ENCODE assay signal across 8 cellular contexts in genomic region chr6:35919827-35920751, GRCh38. TPM values are rescaled to one million over a fixed set of nuclear protein-coding genes. Genes with fewer than 3 reads are reported as not detected.
DNase-seq lines count a peak whose midpoint lies in the region; ATAC-seq and TF ChIP-seq lines count a peak whose summit lies in the region.

No MANE protein-coding gene starts in this region.

- POLR2A ChIA-PET in activated B cell treated with CpG ODN at 0.5 μM for 24 hours (lab: Charles Lee): interaction anchor here (1.4 kb wide), 1 partner anchor 107 kb away, joined by 6 read pairs; the partner anchor contains the start of gene MAPK14

- H3K9me3 ChIP-seq in colonic mucosa (no peaks in the 10 kb centered on the region), right lobe of liver (no peaks in the 10 kb centered on the region)

- H3K36me3 Mint-ChIP-seq in activated B cell treated with CpG ODN at 0.5 μM for 24 hours (ENCODE audit: low read depth): peaks cover 21% of the 10 kb centered on the region

- CTCF ChIA-PET in activated B cell treated with CpG ODN at 0.5 μM for 24 hours (lab: Charles Lee): no interaction called here

- H3K36me3 ChIP-seq in colonic mucosa: no peaks in the 10 kb centered on the region
- H3K36me3 ChIP-seq in right lobe of liver: peaks cover 0 to under 1% (median 0%) of the 10 kb centered on the region in 4 donors

- intact Hi-C loops in activated B cell treated with CpG ODN at 0.5 μM for 24 hours (cut with micrococcal nuclease) (loop anchor here (2.0 to 10.0 kb wide), 2 partner anchors 107 to 175 kb away; partner anchors contain the start of gene MAPK14), colonic mucosa (cut with DNase I) (no loop called here), right lobe of liver (cut with DNase I) (no loop called here)

- no peak for TF ChIP-seq RAD21 in Ishikawa (IDR thresholded peaks at IDR 0.05; ENCODE audit: low read depth)

- peak overlapping the region; percentile 90 to 99 for H3K9ac ChIP-seq in colonic mucosa (ENCODE audit: low read depth in 2 of 2, low read length in 2 of 2)

- no peaks in the 10 kb centered on the region for H3K27me3 Mint-ChIP-seq in activated B cell treated with CpG ODN at 0.5 μM for 24 hours

- no peaks in the 10 kb centered on the region for H3K27me3 ChIP-seq in colonic mucosa
- no peaks in the 10 kb centered on the region for H3K27me3 ChIP-seq in right lobe of liver

- TF ChIP-seq EP300 in Ishikawa (IDR thresholded peaks at IDR 0.05; ENCODE audit: borderline replicate concordance): no peak

- peak; percentile 40 for ATAC-seq in GM21526 (IDR thresholded peaks at IDR 0.05; ENCODE audit: low FRiP score, unreplicated experiment)
- peak; percentile 38 for ATAC-seq in activated B cell treated with CpG ODN at 0.5 μM for 24 hours (ENCODE audit: low read depth)
- ATAC-seq in right lobe of liver: peak; percentile 46 to 70 (median 52)

- H3K4me3 ChIP-seq in colonic mucosa (peak overlapping the region; percentile 81), right lobe of liver (peak overlapping the region; percentile 64 to 89 (median 78))

- H3K9me3 Mint-ChIP-seq in activated B cell treated with CpG ODN at 0.5 μM for 24 hours: no peaks in the 10 kb centered on the region

- H3K4me3 Mint-ChIP-seq in activated B cell treated with CpG ODN at 0.5 μM for 24 hours: peak overlapping the region; percentile 92

- no peaks in the 10 kb centered on the region for H3K4me1 ChIP-seq in colonic mucosa
- H3K4me1 ChIP-seq in right lobe of liver: peaks cover 0 to 14% (median 5%) of the 10 kb centered on the region in 4 donors

- H3K27ac Mint-ChIP-seq in activated B cell treated with CpG ODN at 0.5 μM for 24 hours: peak overlapping the region; percentile 86

- DNase-seq in Daoy (ENCODE audit: low read depth) (peak; percentile 80), activated B cell treated with CpG ODN at 0.5 μM for 24 hours (peak; percentile 26), colonic mucosa (peak; percentile 77), right lobe of liver (peak in 2 of 3 donors; percentile 34 to 65), 8988T (no peak)
- peak; percentile 16 to 40 (median 25) for DNase-seq in stimulated activated CD4-positive, alpha-beta T cell treated with anti-CD3 and anti-CD28 coated beads, TNF-alpha, amount 100 ng/mL, for 1 hour (ENCODE audit: low read depth in 3 of 3, low spot score in 1 of 3)

- WGBS in right lobe of liver (ENCODE audit: insufficient coverage, low coverage, low lambda C conversion rate, missing lambda C conversion rate): under 1% methylated on average over 21 of the region's 50 CpGs

- peak overlapping the region; percentile 81 for H3K27ac ChIP-seq in colonic mucosa
- peak overlapping the region; percentile 45 to 76 (median 46) for H3K27ac ChIP-seq in right lobe of liver

- TF ChIP-seq POLR2A in right lobe of liver (IDR thresholded peaks at IDR 0.05): no peak

- TF ChIP-seq CTCF in activated B cell treated with CpG ODN at 0.5 μM for 24 hours (IDR thresholded peaks at IDR 0.05) (no peak), colonic mucosa (IDR thresholded peaks at IDR 0.05) (no peak), right lobe of liver (IDR thresholded peaks at IDR 0.05) (no peak)

- peaks cover 33% of the 10 kb centered on the region for H3K4me1 Mint-ChIP-seq in activated B cell treated with CpG ODN at 0.5 μM for 24 hours

TF ChIP-seq in Ishikawa, 13 proteins besides CTCF, POLR2A, EP300 and RAD21:
- TF ChIP-seq, protein P1, sequence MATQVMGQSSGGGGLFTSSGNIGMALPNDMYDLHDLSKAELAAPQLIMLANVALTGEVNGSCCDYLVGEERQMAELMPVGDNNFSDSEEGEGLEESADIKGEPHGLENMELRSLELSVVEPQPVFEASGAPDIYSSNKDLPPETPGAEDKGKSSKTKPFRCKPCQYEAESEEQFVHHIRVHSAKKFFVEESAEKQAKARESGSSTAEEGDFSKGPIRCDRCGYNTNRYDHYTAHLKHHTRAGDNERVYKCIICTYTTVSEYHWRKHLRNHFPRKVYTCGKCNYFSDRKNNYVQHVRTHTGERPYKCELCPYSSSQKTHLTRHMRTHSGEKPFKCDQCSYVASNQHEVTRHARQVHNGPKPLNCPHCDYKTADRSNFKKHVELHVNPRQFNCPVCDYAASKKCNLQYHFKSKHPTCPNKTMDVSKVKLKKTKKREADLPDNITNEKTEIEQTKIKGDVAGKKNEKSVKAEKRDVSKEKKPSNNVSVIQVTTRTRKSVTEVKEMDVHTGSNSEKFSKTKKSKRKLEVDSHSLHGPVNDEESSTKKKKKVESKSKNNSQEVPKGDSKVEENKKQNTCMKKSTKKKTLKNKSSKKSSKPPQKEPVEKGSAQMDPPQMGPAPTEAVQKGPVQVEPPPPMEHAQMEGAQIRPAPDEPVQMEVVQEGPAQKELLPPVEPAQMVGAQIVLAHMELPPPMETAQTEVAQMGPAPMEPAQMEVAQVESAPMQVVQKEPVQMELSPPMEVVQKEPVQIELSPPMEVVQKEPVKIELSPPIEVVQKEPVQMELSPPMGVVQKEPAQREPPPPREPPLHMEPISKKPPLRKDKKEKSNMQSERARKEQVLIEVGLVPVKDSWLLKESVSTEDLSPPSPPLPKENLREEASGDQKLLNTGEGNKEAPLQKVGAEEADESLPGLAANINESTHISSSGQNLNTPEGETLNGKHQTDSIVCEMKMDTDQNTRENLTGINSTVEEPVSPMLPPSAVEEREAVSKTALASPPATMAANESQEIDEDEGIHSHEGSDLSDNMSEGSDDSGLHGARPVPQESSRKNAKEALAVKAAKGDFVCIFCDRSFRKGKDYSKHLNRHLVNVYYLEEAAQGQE (IDR thresholded peaks at IDR 0.05; ENCODE audit: low read depth): 0 out of 2 replicates have a peak, but pooled peaks have one; percentile 26
- TF ChIP-seq MAX (IDR thresholded peaks at IDR 0.05): peak; percentile 48; the same call in 1 of the 2 replicates
- TF ChIP-seq EGR1 (IDR thresholded peaks at IDR 0.05): no peak
TF ChIP-seq in Ishikawa: peak in this region for 2.

RNA-seq across cellular contexts. Expression of gene SRPK1, which starts 0.8 kb away (rescaled TPM):
- 131 and 151 TPM in 2 replicates for total RNA-seq in Daoy (2014; rRNA removed; shearing (Covaris generic))
- total RNA-seq in activated B cell treated with CpG ODN at 0.5 μM for 24 hours (49.6 and 51.5 TPM in 2 replicates), colonic mucosa (100 to 1,000 TPM in 1 of 2 donors, 10 to 100 TPM in 1; 89.4 to 111 TPM), right lobe of liver (10 to 100 TPM; 18.4 to 64.1 (median 26.4) TPM)
